1 cellular context compared by ENCODE assay signal in the genomic region with DNA sequence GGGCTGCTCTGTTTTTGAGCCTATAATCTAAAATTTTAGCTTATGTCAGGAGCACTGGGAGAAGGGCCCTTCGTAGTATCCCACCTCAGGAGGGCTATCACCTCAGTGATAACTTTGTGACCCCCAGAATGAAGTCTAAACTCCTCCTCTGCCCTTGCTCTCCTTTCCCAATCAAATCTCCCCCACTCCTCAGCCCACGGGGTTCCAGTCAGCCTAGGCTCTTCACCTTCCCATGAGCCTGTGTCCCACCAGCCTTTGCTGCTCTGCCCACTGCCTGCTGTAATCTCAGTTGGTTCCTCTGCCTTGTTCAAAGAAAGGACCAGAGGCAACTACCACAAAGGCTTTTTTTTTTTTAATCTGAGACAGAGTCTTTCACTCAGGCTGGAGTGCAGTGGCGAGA.
TF ChIP-seq lines count a peak whose summit lies in the region.

No MANE protein-coding gene starts in this region.

TF ChIP-seq in endothelial cell of umbilical vein, 7 proteins besides CTCF, POLR2A, EP300 and RAD21:
- TF ChIP-seq MYC (IDR thresholded peaks at IDR 0.05; ENCODE audit: low read depth, low read length) (no peak), GATA2 (IDR thresholded peaks at IDR 0.05; ENCODE audit: insufficient read depth, insufficient read length, low read depth, low read length) (no peak), JUN (IDR thresholded peaks at IDR 0.05; ENCODE audit: borderline replicate concordance, insufficient read depth, insufficient read length, low read depth) (no peak), EZH2 (IDR thresholded peaks at IDR 0.05; ENCODE audit: borderline replicate concordance, low read depth, low read length, severe bottlenecking) (no peak), MAX (IDR thresholded peaks at IDR 0.05; ENCODE audit: insufficient read depth, insufficient read length) (no peak), POLR2AphosphoS5 (IDR thresholded peaks at IDR 0.05; ENCODE audit: insufficient read depth, low read depth, low read length) (no peak), FOS (IDR thresholded peaks at IDR 0.05; ENCODE audit: borderline replicate concordance, insufficient read depth, low read length) (no peak)
